In the genomic region with DNA sequence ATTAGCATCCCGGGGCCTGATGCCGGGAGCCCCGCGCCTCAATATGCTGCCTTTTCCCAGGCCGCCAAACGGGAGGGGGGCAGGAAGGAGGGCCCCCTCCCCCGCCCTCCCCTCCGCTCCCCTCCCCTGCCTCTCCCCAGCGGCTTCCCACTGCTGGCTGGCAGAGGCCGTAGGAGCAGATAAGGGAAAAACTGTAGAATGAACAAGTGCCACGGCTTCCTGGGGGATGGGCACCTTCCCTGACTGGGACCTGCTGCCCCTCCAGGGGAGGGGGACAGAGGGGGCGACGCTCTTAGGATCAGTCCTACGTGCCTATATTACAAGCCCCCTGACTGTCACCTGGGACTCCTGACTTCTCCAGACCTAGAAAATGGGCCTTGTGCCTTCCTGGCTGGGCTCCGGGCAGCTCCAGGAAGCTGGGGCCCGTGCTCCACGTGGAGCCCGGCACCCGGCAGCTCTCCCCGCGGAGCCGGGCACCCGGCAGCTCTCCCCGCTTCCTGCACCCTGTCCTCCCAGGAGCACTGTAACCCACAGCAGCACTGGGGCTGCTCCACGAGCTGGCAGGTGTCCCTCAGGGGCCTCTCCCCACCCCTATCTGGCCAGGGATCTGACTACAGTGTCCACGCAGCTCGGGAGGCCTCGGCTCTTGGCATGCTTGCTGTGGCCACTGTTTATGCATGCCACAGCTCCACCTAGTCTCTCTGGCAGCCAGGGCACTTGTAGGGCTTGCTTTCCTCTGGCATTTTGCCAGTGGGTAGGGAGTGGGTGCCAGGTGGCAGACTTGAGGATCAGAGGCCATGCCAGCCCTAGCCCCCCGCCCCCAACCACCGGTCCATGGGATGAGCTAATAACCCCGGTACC, we compare ENCODE assay signal across 10 cellular contexts. TPM values are rescaled to one million over a fixed set of nuclear protein-coding genes. Genes with fewer than 3 reads are reported as not detected.
DNase-seq lines count a peak whose midpoint lies in the region; ATAC-seq and TF ChIP-seq lines count a peak whose summit lies in the region.
"Had no signal": no experiment of that assay in that cellular context is flagged by ENCODE, and none has a peak within 500 bp of the region (broad histone marks: within the 10 kb centered on the region; RNA-seq: fewer than 3 reads in every experiment).

No MANE protein-coding gene starts in this region.

- DNase-seq in activated naive CD4-positive, alpha-beta T cell treated with Interleukin-2 at 50 U/mL for 16 hours, result no peak
- DNase-seq in Panc1 (ENCODE audit: low read depth, low spot score), result no peak
- DNase-seq in hepatocyte (ENCODE audit: low spot score), result no peak
- no peak for DNase-seq in tibial artery
- no peak for DNase-seq in H7
- DNase-seq: EL had no signal

- intact Hi-C loops in Panc1 (cut with micrococcal nuclease; ENCODE audit: unreplicated experiment) (no loop called here), tibial artery (cut with DNase I; ENCODE audit: low total_unique reads) (loop anchor here (2.0 kb wide), 1 partner anchor 16 kb away; no protein-coding TSS in a partner anchor)

- in situ Hi-C loops in Panc1 (cut with HindIII; ENCODE audit: low pct_unique_long_range_greater_than_20kb, low sequenced_read_pairs), result no loop called here

- H3K4me1 ChIP-seq in Panc1 (ENCODE audit: control insufficient read depth, insufficient read depth, low read length) (peaks cover 50% of the 10 kb centered on the region), hepatocyte (ENCODE audit: insufficient read depth) (peaks cover 26% of the 10 kb centered on the region), tibial artery (peaks cover 15 to 54% (median 51%) of the 10 kb centered on the region in 4 donors)

- BruUV-seq in Panc1 (replicated peaks; lab: Mats Ljungman, UMichigan), result no TSS peak

- H3K4me1 Mint-ChIP-seq in activated naive CD4-positive, alpha-beta T cell treated with anti-CD3 and anti-CD28 coated beads, Interleukin-2, amount 50 U/mL, for 24 hours, result peaks cover 15% of the 10 kb centered on the region

- H4K20me1 ChIP-seq in hepatocyte (ENCODE audit: insufficient read depth, poor library complexity, severe bottlenecking), result peaks cover 2% of the 10 kb centered on the region

- H3K79me2 ChIP-seq in hepatocyte, result peaks cover 2% of the 10 kb centered on the region

- H3K27ac ChIP-seq in Panc1 (ENCODE audit: low read length), result peak overlapping the region; percentile 59; the same call in 1 of the 2 replicates
- H3K27ac ChIP-seq in hepatocyte, result no peak overlapping the region
- peak overlapping the region; percentile 79 to 84 for H3K27ac ChIP-seq in tibial artery

- H3K9me3 ChIP-seq in Panc1 (ENCODE audit: control insufficient read depth, insufficient read depth, low read depth, low read length) (no peaks in the 10 kb centered on the region), hepatocyte (ENCODE audit: low read depth) (no peaks in the 10 kb centered on the region), tibial artery (no peaks in the 10 kb centered on the region)
- H3K9me3 ChIP-seq: HAP-1 had no signal

- H3K9me2 ChIP-seq in hepatocyte (replicated peaks; ENCODE audit: insufficient read depth), result no peaks in the 10 kb centered on the region

- H3K4me3 ChIP-seq in Panc1 (ENCODE audit: low read depth in 2 of 2, low read length in 2 of 2) (no peak overlapping the region), hepatocyte (no peak overlapping the region), tibial artery (peak overlapping the region; percentile 49 to 53), H7 (ENCODE audit: insufficient read depth, low read depth, low read length) (no peak overlapping the region)
- H3K4me3 ChIP-seq: HAP-1 had no signal

- CTCF ChIA-PET in Panc1 (lab: Charles Lee), result no interaction called here

- WGBS in hepatocyte (ENCODE audit: low lambda C conversion rate, missing lambda C conversion rate), result 61% methylated on average over 21 of the region's 31 CpGs

- H3K4me2 ChIP-seq in hepatocyte, result peak overlapping the region; percentile 72

- no peak for ATAC-seq in Panc1
- ATAC-seq in GM21367 (IDR thresholded peaks at IDR 0.05; ENCODE audit: unreplicated experiment), result no peak
- no peak for ATAC-seq in esophagus mucosa

- no peak for TF ChIP-seq CTCF in Panc1 (IDR thresholded peaks at IDR 0.05)
- no peak for TF ChIP-seq CTCF in hepatocyte (IDR thresholded peaks at IDR 0.05; ENCODE audit: poor library complexity)
- no peak for TF ChIP-seq CTCF in tibial artery (IDR thresholded peaks at IDR 0.05)

- POLR2A ChIA-PET in Panc1 (lab: Charles Lee), result interaction anchor here (0.6 to 0.7 kb wide), 2 partner anchors 15 to 338 kb away, joined by 3 to 4 read pairs; no protein-coding TSS in a partner anchor

- H3K27me3 Mint-ChIP-seq in activated naive CD4-positive, alpha-beta T cell treated with anti-CD3 and anti-CD28 coated beads, Interleukin-2, amount 50 U/mL, for 24 hours, result no peaks in the 10 kb centered on the region

- H2AFZ ChIP-seq in hepatocyte, result no peak overlapping the region

- H3K27ac Mint-ChIP-seq in activated naive CD4-positive, alpha-beta T cell treated with anti-CD3 and anti-CD28 coated beads, Interleukin-2, amount 50 U/mL, for 24 hours, result no peak overlapping the region

- no peaks in the 10 kb centered on the region for H3K27me3 ChIP-seq in Panc1 (ENCODE audit: control insufficient read depth, insufficient read depth, low read length)
- H3K27me3 ChIP-seq in hepatocyte, result peaks cover 43% of the 10 kb centered on the region
- peaks cover 0 to 11% of the 10 kb centered on the region in 2 donors for H3K27me3 ChIP-seq in tibial artery
- peaks cover 62% of the 10 kb centered on the region for H3K27me3 ChIP-seq in H7 (ENCODE audit: control insufficient read depth, insufficient read depth, low read length)

- no peaks in the 10 kb centered on the region for H3K36me3 ChIP-seq in Panc1 (ENCODE audit: control insufficient read depth, insufficient read depth, low read length)
- H3K36me3 ChIP-seq in hepatocyte (replicated peaks; ENCODE audit: insufficient read depth, low read depth), result no peaks in the 10 kb centered on the region
- H3K36me3 ChIP-seq in tibial artery, result no peaks in the 10 kb centered on the region
- no peaks in the 10 kb centered on the region for H3K36me3 ChIP-seq in H7 (replicated peaks; ENCODE audit: control insufficient read depth, insufficient read depth, low read length)

- H3K36me3 Mint-ChIP-seq in activated naive CD4-positive, alpha-beta T cell treated with anti-CD3 and anti-CD28 coated beads, Interleukin-2, amount 50 U/mL, for 24 hours, result no peaks in the 10 kb centered on the region

- H3K9me3 Mint-ChIP-seq in activated naive CD4-positive, alpha-beta T cell treated with anti-CD3 and anti-CD28 coated beads, Interleukin-2, amount 50 U/mL, for 24 hours, result no peaks in the 10 kb centered on the region

- peak overlapping the region; percentile 39 for H3K4me3 Mint-ChIP-seq in activated naive CD4-positive, alpha-beta T cell treated with anti-CD3 and anti-CD28 coated beads, Interleukin-2, amount 50 U/mL, for 24 hours

RNA-seq across cellular contexts. Expression of gene HES5, which starts 0.7 kb away (rescaled TPM):
- total RNA-seq in Panc1 (2021; ENCODE audit: unreplicated experiment) (not detected), hepatocyte (not detected in 2 replicates), esophagus mucosa (1.3 TPM)
- not detected for polyA plus RNA-seq in Panc1 (2012; ENCODE audit: insufficient read length)
- 1.0 TPM in 2 replicates for polyA plus RNA-seq in hepatocyte
- 0.07 and 0.33 TPM in 2 replicates for total RNA-seq in H7 (2014; rRNA removed; shearing (Covaris generic))

RNA-seq across cellular contexts. Expression of gene PANK4, which starts 4.3 kb away (rescaled TPM):
- total RNA-seq in Panc1 (2021; ENCODE audit: unreplicated experiment) (35.9 TPM), hepatocyte (18.5 and 20.4 TPM in 2 replicates), esophagus mucosa (10.1 TPM)
- polyA plus RNA-seq in Panc1 (2012; ENCODE audit: insufficient read length), result 26.7 TPM
- 21.3 and 21.5 TPM in 2 replicates for polyA plus RNA-seq in hepatocyte
- 62.5 and 79.0 TPM in 2 replicates for total RNA-seq in H7 (2014; rRNA removed; shearing (Covaris generic))

RNA-seq across cellular contexts. Expression of gene TNFRSF14, which starts 25.4 kb away (rescaled TPM):
- total RNA-seq in Panc1 (2021; ENCODE audit: unreplicated experiment) (20.1 TPM), hepatocyte (2.7 and 6.1 TPM in 2 replicates), esophagus mucosa (12.0 TPM)
- polyA plus RNA-seq in Panc1 (2012; ENCODE audit: insufficient read length), result 14.8 TPM
- polyA plus RNA-seq in hepatocyte, result 5.3 and 5.4 TPM in 2 replicates
- total RNA-seq in H7 (2014; rRNA removed; shearing (Covaris generic)), result 0.07 and 0.55 TPM in 2 replicates

RNA-seq across cellular contexts. Expression of gene PLCH2, which starts 54.6 kb away (rescaled TPM):
- total RNA-seq in Panc1 (2021; ENCODE audit: unreplicated experiment), result 41.2 TPM
- 69.7 TPM for polyA plus RNA-seq in Panc1 (2012; ENCODE audit: insufficient read length)
- 0.48 and 1.3 TPM in 2 replicates for total RNA-seq in hepatocyte
- polyA plus RNA-seq in hepatocyte, result 1.9 and 3.4 TPM in 2 replicates
- 0.24 and 0.37 TPM in 2 replicates for total RNA-seq in H7 (2014; rRNA removed; shearing (Covaris generic))
- 21.0 TPM for total RNA-seq in esophagus mucosa

RNA-seq across cellular contexts. Expression of gene PRXL2B, which starts 55.8 kb away (rescaled TPM):
- total RNA-seq in Panc1 (2021; ENCODE audit: unreplicated experiment), result 17.0 TPM
- 23.0 TPM for polyA plus RNA-seq in Panc1 (2012; ENCODE audit: insufficient read length)
- 21.4 and 36.7 TPM in 2 replicates for total RNA-seq in hepatocyte
- 39.6 and 41.4 TPM in 2 replicates for polyA plus RNA-seq in hepatocyte
- total RNA-seq in H7 (2014; rRNA removed; shearing (Covaris generic)), result 62.9 and 83.5 TPM in 2 replicates
- 12.7 TPM for total RNA-seq in esophagus mucosa

Comparison
In these comparisons a context has a peak if more than half of its experiments do, and no peak if none do; other contexts are left out.
1. H3K4me3 ChIP-seq: peak in tibial artery (2 of 2); none in Panc1 (0 of 2), hepatocyte (single experiment) and H7 (single experiment).